In the genomic region with DNA sequence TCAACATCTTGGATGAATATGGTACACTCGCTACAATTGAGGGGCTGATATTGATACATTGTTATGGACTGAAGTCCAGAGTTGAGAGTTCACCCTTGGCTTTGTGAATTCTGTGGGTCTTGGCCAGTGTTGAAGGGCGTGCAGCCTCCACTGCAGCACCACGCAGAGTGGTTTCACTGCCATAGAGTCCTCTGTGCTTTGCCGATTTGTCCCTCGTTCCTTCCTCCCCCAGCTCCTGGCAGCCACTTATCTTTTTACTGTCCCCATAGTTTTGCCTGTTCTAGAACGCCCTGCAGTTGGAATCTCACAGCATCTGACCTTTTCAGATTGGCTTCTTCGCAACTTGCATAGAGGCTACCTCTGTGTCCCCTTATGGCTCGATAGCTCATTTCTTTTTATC, we compare ENCODE assay signal across 19 cellular contexts. TPM values are rescaled to one million over a fixed set of nuclear protein-coding genes. Genes with fewer than 3 reads are reported as not detected.
DNase-seq lines count a peak whose midpoint lies in the region; ATAC-seq and TF ChIP-seq lines count a peak whose summit lies in the region.
"Had no signal": no experiment of that assay in that cellular context is flagged by ENCODE, and none has a peak within 500 bp of the region (broad histone marks: within the 10 kb centered on the region; RNA-seq: fewer than 3 reads in every experiment).

No MANE protein-coding gene starts in this region.

- H3K27ac ChIP-seq in sigmoid colon (peak overlapping the region in 3 of 4 donors; percentile 67 to 76 (median 67)), endodermal cell (ENCODE audit: low read depth, low read length) (no peak overlapping the region)
- H3K27ac ChIP-seq: A549, C4-2B had no signal

- H3K4me1 Mint-ChIP-seq in stimulated activated naive CD8-positive, alpha-beta T cell treated with anti-CD3 and anti-CD28 coated beads, Interleukin-15, Interleukin-2, amounts not matched to agents 100 ng/mL and 50 ng/mL, for 24 hours (ENCODE audit: low read depth): peaks cover 12% of the 10 kb centered on the region
- peaks cover 6% of the 10 kb centered on the region for H3K4me1 Mint-ChIP-seq in endodermal cell
- H3K4me1 Mint-ChIP-seq: GM23338, IgD-negative memory B cell had no signal

- WGBS in sigmoid colon, 2 donors: 93% methylated on average over 8 of the region's 8 CpGs
- WGBS in endodermal cell (ENCODE audit: insufficient coverage in 1 of 2, insufficient read length in 1 of 2), 2 experiments: 92 to 95% methylated on average over 4 to 8 of the region's 8 CpGs

- peaks cover 35% of the 10 kb centered on the region for H3K27me3 Mint-ChIP-seq in stimulated activated naive CD8-positive, alpha-beta T cell treated with anti-CD3 and anti-CD28 coated beads, Interleukin-15, Interleukin-2, amounts not matched to agents 100 ng/mL and 50 ng/mL, for 24 hours
- H3K27me3 Mint-ChIP-seq in endodermal cell (ENCODE audit: insufficient read depth): no peaks in the 10 kb centered on the region

- H3K4me3 ChIP-seq in sigmoid colon: no peak overlapping the region
- H3K4me3 ChIP-seq in endodermal cell (ENCODE audit: low read length): no peak overlapping the region
- H3K4me3 ChIP-seq: A549, GM23338 had no signal

- TF ChIP-seq POLR2A in sigmoid colon (IDR thresholded peaks at IDR 0.05): no peak

- no peaks in the 10 kb centered on the region for H3K9me3 ChIP-seq in sigmoid colon
- no peaks in the 10 kb centered on the region for H3K9me3 ChIP-seq in endodermal cell (ENCODE audit: control insufficient read depth, low read length)
- H3K9me3 ChIP-seq: A549, Caco-2 had no signal

- H3K27ac Mint-ChIP-seq in stimulated activated naive CD8-positive, alpha-beta T cell treated with anti-CD3 and anti-CD28 coated beads, Interleukin-15, Interleukin-2, amounts not matched to agents 100 ng/mL and 50 ng/mL, for 24 hours: peak overlapping the region; percentile 45
- no peak overlapping the region for H3K27ac Mint-ChIP-seq in endodermal cell
- H3K27ac Mint-ChIP-seq: CD4-positive, alpha-beta T cell; GM23338; IgD-negative memory B cell had no signal

- no peak for TF ChIP-seq EP300 in sigmoid colon (IDR thresholded peaks at IDR 0.05)

- peaks cover 0 to 19% (median 10%) of the 10 kb centered on the region in 4 donors for H3K4me1 ChIP-seq in sigmoid colon
- H3K4me1 ChIP-seq in endodermal cell (ENCODE audit: control insufficient read depth, insufficient read depth, low read length): no peaks in the 10 kb centered on the region
- H3K4me1 ChIP-seq: Caco-2 had no signal

- H3K36me3 ChIP-seq in sigmoid colon: no peaks in the 10 kb centered on the region
- no peaks in the 10 kb centered on the region for H3K36me3 ChIP-seq in endodermal cell (ENCODE audit: control insufficient read depth, insufficient read depth, low read length)

- H3K9ac ChIP-seq in endodermal cell (ENCODE audit: extremely low read depth, low read length, poor library complexity, severe bottlenecking): no peak overlapping the region

- no peaks in the 10 kb centered on the region for H3K36me3 Mint-ChIP-seq in stimulated activated naive CD8-positive, alpha-beta T cell treated with anti-CD3 and anti-CD28 coated beads, Interleukin-15, Interleukin-2, amounts not matched to agents 100 ng/mL and 50 ng/mL, for 24 hours (ENCODE audit: low read depth)
- H3K36me3 Mint-ChIP-seq in endodermal cell (ENCODE audit: low read depth): no peaks in the 10 kb centered on the region
- H3K36me3 Mint-ChIP-seq: IgD-negative memory B cell had no signal

- H3K27me3 ChIP-seq in sigmoid colon (no peaks in the 10 kb centered on the region), endodermal cell (ENCODE audit: control insufficient read depth, insufficient read depth, low read length, poor library complexity, severe bottlenecking) (no peaks in the 10 kb centered on the region)

- peak; percentile 20 for ATAC-seq in Right ventricle myocardium inferior
- ATAC-seq in stimulated activated naive CD8-positive, alpha-beta T cell treated with anti-CD3 and anti-CD28 coated beads, Interleukin-15, Interleukin-2, amounts not matched to agents 100 U/mL and 50 U/mL, for 24 hours: no peak
- ATAC-seq: A549, GM23338, HCT116 had no signal

- no peak for TF ChIP-seq CTCF in sigmoid colon (IDR thresholded peaks at IDR 0.05)
- no peak for TF ChIP-seq CTCF in endodermal cell (conservative IDR thresholded peaks at IDR 0.05)

- intact Hi-C loops in Right ventricle myocardium inferior (cut with DNase I) (no loop called here), cardiac septum (cut with DNase I) (no loop called here), sigmoid colon (cut with DNase I) (loop anchor here (5.0 kb wide), 1 partner anchor 264 kb away; no protein-coding TSS in a partner anchor)

- no peaks in the 10 kb centered on the region for H3K9me3 Mint-ChIP-seq in stimulated activated naive CD8-positive, alpha-beta T cell treated with anti-CD3 and anti-CD28 coated beads, Interleukin-15, Interleukin-2, amounts not matched to agents 100 ng/mL and 50 ng/mL, for 24 hours
- no peaks in the 10 kb centered on the region for H3K9me3 Mint-ChIP-seq in endodermal cell
- H3K9me3 Mint-ChIP-seq: CD4-positive, alpha-beta T cell; GM23338; IgD-negative memory B cell had no signal

- H3K4me3 Mint-ChIP-seq in stimulated activated naive CD8-positive, alpha-beta T cell treated with anti-CD3 and anti-CD28 coated beads, Interleukin-15, Interleukin-2, amounts not matched to agents 100 ng/mL and 50 ng/mL, for 24 hours: no peak overlapping the region
- no peak overlapping the region for H3K4me3 Mint-ChIP-seq in endodermal cell
- H3K4me3 Mint-ChIP-seq: CD4-positive, alpha-beta T cell; GM23338; IgD-negative memory B cell had no signal

- DNase-seq in Right ventricle myocardium inferior (ENCODE audit: missing footprints): no peak
- no peak for DNase-seq in cardiac septum (ENCODE audit: low spot score)
- DNase-seq in stimulated activated naive CD8-positive, alpha-beta T cell treated with anti-CD3 and anti-CD28 coated beads, Interleukin-15, Interleukin-2, amounts not matched to agents 100 U/mL and 50 U/mL, for 24 hours: no peak
- no peak for DNase-seq in sigmoid colon
- DNase-seq in UCSD-AML1 (lab: John Stamatoyannopoulos, UW; ENCODE audit: unreplicated experiment): no peak
- no peak for DNase-seq in D341Med (ENCODE audit: low spot score)
- DNase-seq in endodermal cell: no peak
- DNase-seq: AML-193; Caco-2; CD4-positive, alpha-beta T cell; DMS153; GDM1; H7 had no signal

RNA-seq across cellular contexts. Expression of a gene that starts 57.3 kb away (rescaled TPM):
- total RNA-seq in Right ventricle myocardium inferior (9.7 TPM), cardiac septum (12.0 TPM), sigmoid colon (10 to 100 TPM; 15.3 to 21.9 (median 20.3) TPM), endodermal cell (10 to 100 TPM; 16.9 to 23.7 TPM)
- polyA plus RNA-seq in sigmoid colon: 1 to 10 TPM; 3.6 to 8.6 (median 5.8) TPM
- 9.5 TPM for polyA plus RNA-seq in endodermal cell (2013, experiment 1 of 2)
- 9.9 TPM for polyA plus RNA-seq in endodermal cell (2013, experiment 2 of 2)
